ENCODE assay signal across 22 cellular contexts in the genomic region with DNA sequence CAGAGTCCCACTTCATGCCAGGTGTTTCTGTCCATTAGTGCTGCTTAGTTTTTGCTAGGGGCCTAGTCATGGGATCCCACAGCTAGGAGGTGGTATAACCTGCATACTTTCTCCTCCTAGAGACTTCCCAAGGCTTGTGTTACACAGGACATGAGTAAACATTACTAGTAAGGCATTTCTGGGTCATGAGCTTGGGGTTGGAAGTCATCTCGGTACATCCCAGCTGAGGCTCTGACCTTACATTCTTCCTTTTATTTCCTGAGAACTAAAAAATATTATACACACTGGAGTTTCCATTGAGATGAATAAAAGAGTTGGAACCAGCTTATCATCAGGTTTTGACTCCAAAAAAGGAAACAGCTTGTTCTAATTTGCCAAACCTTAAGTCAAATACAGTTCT. TPM values are rescaled to one million over a fixed set of nuclear protein-coding genes. Genes with fewer than 3 reads are reported as not detected.
DNase-seq lines count a peak whose midpoint lies in the region; ATAC-seq, FAIRE-seq and TF ChIP-seq lines count a peak whose summit lies in the region.
"Had no signal": no experiment of that assay in that cellular context is flagged by ENCODE, and none has a peak within 500 bp of the region (broad histone marks: within the 10 kb centered on the region; RNA-seq: fewer than 3 reads in every experiment).

No MANE protein-coding gene starts in this region.

- H3K27ac ChIP-seq in astrocyte (ENCODE audit: low read depth, low read length) (no peak overlapping the region), foreskin keratinocyte (no peak overlapping the region)

- H3K4me1 ChIP-seq in astrocyte (ENCODE audit: insufficient read depth, low read length) (peaks cover 6% of the 10 kb centered on the region), foreskin keratinocyte (peaks cover 16% of the 10 kb centered on the region)

- no peak overlapping the region for H3K9ac ChIP-seq in astrocyte (ENCODE audit: low read length)

- POLR2A ChIA-PET in activated CD8-positive, alpha-beta T cell treated with anti-CD3 and anti-CD28 coated beads for 36 hours (lab: Charles Lee): no interaction called here

- ATAC-seq in foreskin keratinocyte (no peak), HG02763 (IDR thresholded peaks at IDR 0.05; ENCODE audit: unreplicated experiment) (no peak)
- no peak for ATAC-seq in activated CD8-positive, alpha-beta T cell treated with anti-CD3 and anti-CD28 coated beads for 36 hours
- ATAC-seq: stimulated activated memory B cell treated with anti-CD40 and anti-IgM and Interleukin-4, amounts not matched to agents 10 μg/mL and 1 μg/mL and 100 μg/mL, for 72 hours had no signal

- FAIRE-seq in astrocyte (lab: Jason Lieb, UNC): no peak
- FAIRE-seq: urothelium cell line had no signal

- H3K4me3 ChIP-seq in astrocyte (ENCODE audit: insufficient read depth, low read depth, low read length): no peak overlapping the region

- no peak overlapping the region for H2AFZ ChIP-seq in astrocyte (ENCODE audit: low read depth, low read length)

- peak; percentile 20 for DNase-seq in HFFc6
- DNase-seq in astrocyte (ENCODE audit: low read depth): no peak
- DNase-seq in foreskin keratinocyte: peak in 1 of 2 donors; percentile 63
- peak; percentile 2 for DNase-seq in smooth muscle cell of the brain vasculature (ENCODE audit: low read depth, low spot score)
- DNase-seq in NCI-H345 treated with DMSO at 0.1 percent for 48 hours (lab: John Stamatoyannopoulos, UW; ENCODE audit: unreplicated experiment): no peak
- no peak for DNase-seq in activated CD8-positive, alpha-beta T cell treated with anti-CD3 and anti-CD28 coated beads for 36 hours
- DNase-seq: activated CD4-positive, alpha-beta T cell treated with anti-CD3 and anti-CD28 coated beads for 48 hours; activated T-cell treated with anti-CD3 and anti-CD28 coated beads, Interleukin-2, amount 50 U/mL, for 48 hours; amniotic stem cell; CD4-positive, alpha-beta memory T cell; NCI-H1436 treated with DMSO at 0.1 percent for 48 hours; NCI-H748 treated with DMSO at 0.1 percent for 48 hours; RPMI8226; stimulated activated CD4-positive, alpha-beta T cell treated with anti-CD3 and anti-CD28 coated beads, Interleukin-4, amount 100 ng/mL, for 4 hours had no signal

- no peaks in the 10 kb centered on the region for H3K36me3 ChIP-seq in astrocyte (ENCODE audit: insufficient read depth, low read length)

- intact Hi-C loops in activated CD8-positive, alpha-beta T cell treated with anti-CD3 and anti-CD28 coated beads for 36 hours (cut with micrococcal nuclease): no loop called here

- H3K4me3 Mint-ChIP-seq in HFFc6: no peak overlapping the region
- H3K4me3 Mint-ChIP-seq in astrocyte (ENCODE audit: unreplicated experiment): no peak overlapping the region
- H3K4me3 Mint-ChIP-seq in activated CD8-positive, alpha-beta T cell treated with anti-CD3 and anti-CD28 coated beads for 36 hours: no peak overlapping the region
- H3K4me3 Mint-ChIP-seq: CD4-positive, alpha-beta memory T cell; dendritic cell treated with granulocyte-macrophage colony-stimulating factor and Interleukin-4, amounts not matched to agents 40 ng/mL and 50 ng/mL, for 4 days; IgD-negative memory B cell; stimulated activated memory B cell treated with anti-CD40 and anti-IgM and Interleukin-4, amounts not matched to agents 10 μg/mL and 1 μg/mL and 100 μg/mL, for 72 hours had no signal

- H3K4me1 Mint-ChIP-seq in HFFc6 (ENCODE audit: low read depth): peaks cover 64% of the 10 kb centered on the region
- H3K4me1 Mint-ChIP-seq in astrocyte (ENCODE audit: low read depth, unreplicated experiment): peaks cover 3% of the 10 kb centered on the region
- H3K4me1 Mint-ChIP-seq in activated CD8-positive, alpha-beta T cell treated with anti-CD3 and anti-CD28 coated beads for 36 hours (ENCODE audit: low read depth): no peaks in the 10 kb centered on the region
- H3K4me1 Mint-ChIP-seq: CD4-positive, alpha-beta memory T cell had no signal

- TF ChIP-seq CTCF in HFFc6 (IDR thresholded peaks at IDR 0.05): 0 out of 2 replicates have a peak, but pooled peaks have one; percentile 20
- peak; percentile 6 for TF ChIP-seq CTCF in astrocyte (IDR thresholded peaks at IDR 0.05; ENCODE audit: insufficient read depth, low read depth, low read length)
- TF ChIP-seq CTCF in foreskin keratinocyte (conservative IDR thresholded peaks at IDR 0.05): peak; percentile 42
- no peak for TF ChIP-seq CTCF in activated CD8-positive, alpha-beta T cell treated with anti-CD3 and anti-CD28 coated beads for 36 hours (IDR thresholded peaks at IDR 0.05)

- no peaks in the 10 kb centered on the region for H3K9me3 ChIP-seq in astrocyte (ENCODE audit: insufficient read depth, low read depth, low read length)

- H3K79me2 ChIP-seq in astrocyte (ENCODE audit: insufficient read depth, low read length): no peaks in the 10 kb centered on the region

- CTCF ChIA-PET in activated CD8-positive, alpha-beta T cell treated with anti-CD3 and anti-CD28 coated beads for 36 hours (lab: Charles Lee): interaction anchor here (1.4 kb wide), 1 partner anchor 34 kb away, joined by 4 read pairs; no protein-coding TSS in a partner anchor

- no peaks in the 10 kb centered on the region for H3K36me3 Mint-ChIP-seq in HFFc6 (ENCODE audit: low read depth)
- no peaks in the 10 kb centered on the region for H3K36me3 Mint-ChIP-seq in astrocyte (ENCODE audit: low read depth, unreplicated experiment)
- no peaks in the 10 kb centered on the region for H3K36me3 Mint-ChIP-seq in activated CD8-positive, alpha-beta T cell treated with anti-CD3 and anti-CD28 coated beads for 36 hours (ENCODE audit: low read depth)
- H3K36me3 Mint-ChIP-seq: stimulated activated memory B cell treated with anti-CD40 and anti-IgM and Interleukin-4, amounts not matched to agents 10 μg/mL and 1 μg/mL and 100 μg/mL, for 72 hours had no signal

- H4K20me1 ChIP-seq in astrocyte (ENCODE audit: insufficient read depth, low read length): no peaks in the 10 kb centered on the region

- H3K27ac Mint-ChIP-seq in HFFc6 (peak overlapping the region; percentile 84), astrocyte (ENCODE audit: unreplicated experiment) (no peak overlapping the region)
- H3K27ac Mint-ChIP-seq in activated CD8-positive, alpha-beta T cell treated with anti-CD3 and anti-CD28 coated beads for 36 hours: no peak overlapping the region
- H3K27ac Mint-ChIP-seq: CD4-positive, alpha-beta memory T cell; dendritic cell treated with granulocyte-macrophage colony-stimulating factor and Interleukin-4, amounts not matched to agents 40 ng/mL and 50 ng/mL, for 4 days; IgD-negative memory B cell; stimulated activated memory B cell treated with anti-CD40 and anti-IgM and Interleukin-4, amounts not matched to agents 10 μg/mL and 1 μg/mL and 100 μg/mL, for 72 hours had no signal

- no peaks in the 10 kb centered on the region; the same call in 1 of the 2 replicates for H3K27me3 Mint-ChIP-seq in HFFc6 (ENCODE audit: insufficient read depth)
- H3K27me3 Mint-ChIP-seq in astrocyte (ENCODE audit: low read depth, unreplicated experiment): peaks cover 4% of the 10 kb centered on the region
- H3K27me3 Mint-ChIP-seq in activated CD8-positive, alpha-beta T cell treated with anti-CD3 and anti-CD28 coated beads for 36 hours: no peaks in the 10 kb centered on the region
- H3K27me3 Mint-ChIP-seq: stimulated activated memory B cell treated with anti-CD40 and anti-IgM and Interleukin-4, amounts not matched to agents 10 μg/mL and 1 μg/mL and 100 μg/mL, for 72 hours had no signal

- H3K27me3 ChIP-seq in astrocyte (ENCODE audit: insufficient read depth, low read length): no peaks in the 10 kb centered on the region
- H3K27me3 ChIP-seq in foreskin keratinocyte: no peaks in the 10 kb centered on the region

- H3K9me3 Mint-ChIP-seq in HFFc6 (no peaks in the 10 kb centered on the region), astrocyte (ENCODE audit: unreplicated experiment) (no peaks in the 10 kb centered on the region)
- no peaks in the 10 kb centered on the region for H3K9me3 Mint-ChIP-seq in activated CD8-positive, alpha-beta T cell treated with anti-CD3 and anti-CD28 coated beads for 36 hours
- H3K9me3 Mint-ChIP-seq: CD4-positive, alpha-beta memory T cell; dendritic cell treated with granulocyte-macrophage colony-stimulating factor and Interleukin-4, amounts not matched to agents 40 ng/mL and 50 ng/mL, for 4 days; IgD-negative memory B cell; stimulated activated memory B cell treated with anti-CD40 and anti-IgM and Interleukin-4, amounts not matched to agents 10 μg/mL and 1 μg/mL and 100 μg/mL, for 72 hours had no signal

- H3K4me2 ChIP-seq in astrocyte (ENCODE audit: low read length): peak overlapping the region; percentile 37

RNA-seq across cellular contexts. Expression of a gene that starts 20.9 kb away (rescaled TPM):
- not detected for total RNA-seq in HFFc6 (2021; fragmentation: NEBNext Ultra II Directional; extraction: Animal tissue kit (Norgen Biotek cat#: 25700))
- not detected in 2 replicates for total RNA-seq in astrocyte
- total RNA-seq in foreskin keratinocyte: not detected in 2 replicates
- polyA plus RNA-seq in foreskin keratinocyte: not detected in 2 replicates
- not detected for total RNA-seq in activated CD8-positive, alpha-beta T cell treated with anti-CD3 and anti-CD28 coated beads for 36 hours
- total RNA-seq: glomerular endothelial cell; kidney epithelial cell; T-helper 2 cell treated with Interferon-gamma antibody and Interleukin-4, amounts not matched to agents 100 ng/mL and 5 ng/mL, for 36 hours had no signal
- polyA plus RNA-seq: CD4-positive, alpha-beta memory T cell had no signal

RNA-seq across cellular contexts. Expression of a gene that starts 52.5 kb away (rescaled TPM):
- 10 to 100 TPM; 26.5 to 32.4 (median 28.9) TPM for total RNA-seq in HFFc6 (2021; fragmentation: NEBNext Ultra II Directional; extraction: Animal tissue kit (Norgen Biotek cat#: 25700))
- total RNA-seq in astrocyte (28.8 and 32.0 TPM in 2 replicates), foreskin keratinocyte (6.9 and 7.3 TPM in 2 replicates)
- polyA plus RNA-seq in foreskin keratinocyte: 4.1 and 4.2 TPM in 2 replicates
- 10 to 100 TPM; 15.1 to 20.9 TPM for total RNA-seq in activated CD8-positive, alpha-beta T cell treated with anti-CD3 and anti-CD28 coated beads for 36 hours

Comparison
In these comparisons a context has a peak if more than half of its experiments do, and no peak if none do; other contexts are left out.
1. DNase-seq: peak in HFFc6 (single experiment) and smooth muscle cell of the brain vasculature (single experiment); none in astrocyte (single experiment), NCI-H345 treated with DMSO at 0.1 percent for 48 hours (single experiment) and activated CD8-positive, alpha-beta T cell treated with anti-CD3 and anti-CD28 coated beads for 36 hours (single experiment).